8 cellular contexts compared by ENCODE assay signal in the genomic region with DNA sequence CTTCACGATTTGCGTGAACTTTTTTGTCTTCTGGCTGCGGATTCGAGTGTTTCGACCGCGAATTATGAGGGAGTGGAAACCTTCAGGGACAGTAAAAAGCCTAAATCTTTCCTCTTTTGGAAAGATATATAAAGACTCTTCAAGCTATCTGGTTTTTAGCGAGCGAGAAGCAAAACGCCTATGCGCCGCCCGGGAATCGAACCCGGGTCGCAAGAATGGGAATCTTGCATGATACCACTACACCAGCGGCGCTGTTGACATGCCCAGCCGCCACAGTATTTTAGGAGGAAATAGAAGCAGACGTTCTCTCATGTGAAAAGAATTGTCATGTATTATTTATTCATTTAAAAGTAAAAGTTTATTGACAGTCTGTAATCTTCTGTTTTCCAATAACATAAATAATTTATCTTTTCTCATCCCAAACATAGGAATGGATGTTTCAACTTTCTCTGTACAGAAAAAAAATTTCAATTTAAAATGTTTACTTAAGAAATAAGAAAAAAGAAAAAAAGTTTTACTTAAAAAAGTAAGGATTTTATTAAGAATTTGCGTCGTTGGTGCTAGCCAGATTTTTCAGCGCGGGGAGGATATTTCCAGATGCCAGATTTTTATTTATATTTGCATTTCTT. TPM values are rescaled to one million over a fixed set of nuclear protein-coding genes. Genes with fewer than 3 reads are reported as not detected.
DNase-seq lines count a peak whose midpoint lies in the region; ATAC-seq and TF ChIP-seq lines count a peak whose summit lies in the region.

No MANE protein-coding gene starts in this region.

- peaks cover 5% of the 10 kb centered on the region for H3K36me3 Mint-ChIP-seq in natural killer cell
- H3K36me3 Mint-ChIP-seq in stimulated activated naive B cell treated with anti-CD40 and anti-IgM and Interleukin-4, amounts not matched to agents 10 μg/mL and 1 μg/mL and 100 μg/mL, for 72 hours, result peaks cover 6 to 14% of the 10 kb centered on the region in 2 donors

- intact Hi-C loops in natural killer cell (cut with micrococcal nuclease), result loop anchor here (1.0 kb wide), 3 partner anchors 44 to 334 kb away; a partner anchor contains a TSS

- ATAC-seq in GM19395 (IDR thresholded peaks at IDR 0.05; ENCODE audit: unreplicated experiment), result peak; percentile 54
- ATAC-seq in HG03520 (IDR thresholded peaks at IDR 0.05; ENCODE audit: unreplicated experiment), result peak; percentile 32
- ATAC-seq in natural killer cell, result peak; percentile 58 to 76 (median 66)
- ATAC-seq in stimulated activated naive B cell treated with anti-CD40 and anti-IgM and Interleukin-4, amounts not matched to agents 10 μg/mL and 1 μg/mL and 100 μg/mL, for 72 hours (replicated peaks), result peak; percentile 69 to 71

- H3K4me3 Mint-ChIP-seq in natural killer cell, result peak overlapping the region; percentile 98
- H3K4me3 Mint-ChIP-seq in stimulated activated naive B cell treated with anti-CD40 and anti-IgM and Interleukin-4, amounts not matched to agents 10 μg/mL and 1 μg/mL and 100 μg/mL, for 72 hours, result peak overlapping the region; percentile 89 to 94

- peak overlapping the region; percentile 78 for H3K4me3 ChIP-seq in epithelial cell of proximal tubule (ENCODE audit: low read depth, low read length)

- no peak for TF ChIP-seq CTCF in epithelial cell of proximal tubule (conservative IDR thresholded peaks at IDR 0.05; ENCODE audit: low read depth, low read length)
- no peak for TF ChIP-seq CTCF in natural killer cell (IDR thresholded peaks at IDR 0.05)

- peaks cover 33 to 40% of the 10 kb centered on the region in 2 donors for H3K4me1 Mint-ChIP-seq in natural killer cell
- peaks cover 16 to 28% of the 10 kb centered on the region in 2 donors for H3K4me1 Mint-ChIP-seq in stimulated activated naive B cell treated with anti-CD40 and anti-IgM and Interleukin-4, amounts not matched to agents 10 μg/mL and 1 μg/mL and 100 μg/mL, for 72 hours

- DNase-seq in AG08395 (ENCODE audit: low spot score) (peak; percentile 4), NOMO-1 treated with DMSO at 0.1 percent for 48 hours (lab: John Stamatoyannopoulos, UW; ENCODE audit: unreplicated experiment) (peak; percentile 93), epithelial cell of proximal tubule (ENCODE audit: low read depth) (no peak), natural killer cell (peak; percentile 90)
- peak; percentile 100 for DNase-seq in activated CD8-positive, alpha-beta memory T cell treated with anti-CD3 and anti-CD28 coated beads, Interleukin-2, amount 50 U/mL, for 48 hours
- no peak for DNase-seq in stimulated activated naive B cell treated with anti-CD40 and anti-IgM and Interleukin-4, amounts not matched to agents 10 μg/mL and 1 μg/mL and 100 μg/mL, for 72 hours

- peaks cover 0 to 2% of the 10 kb centered on the region in 2 donors for H3K27me3 Mint-ChIP-seq in natural killer cell (ENCODE audit: low read depth in 2 of 2)
- H3K27me3 Mint-ChIP-seq in stimulated activated naive B cell treated with anti-CD40 and anti-IgM and Interleukin-4, amounts not matched to agents 10 μg/mL and 1 μg/mL and 100 μg/mL, for 72 hours, result peaks cover 5 to 6% of the 10 kb centered on the region in 2 donors

- H3K9me3 Mint-ChIP-seq in natural killer cell, result no peaks in the 10 kb centered on the region
- H3K9me3 Mint-ChIP-seq in stimulated activated naive B cell treated with anti-CD40 and anti-IgM and Interleukin-4, amounts not matched to agents 10 μg/mL and 1 μg/mL and 100 μg/mL, for 72 hours, result peaks cover 0 to 1% of the 10 kb centered on the region in 2 donors

- H3K27ac Mint-ChIP-seq in natural killer cell, result peak overlapping the region; percentile 91 to 98
- H3K27ac Mint-ChIP-seq in stimulated activated naive B cell treated with anti-CD40 and anti-IgM and Interleukin-4, amounts not matched to agents 10 μg/mL and 1 μg/mL and 100 μg/mL, for 72 hours, result peak overlapping the region; percentile 100

RNA-seq across cellular contexts. Expression of a gene that starts 0.5 kb away (rescaled TPM):
- total RNA-seq in epithelial cell of proximal tubule, result 41.4 and 58.0 TPM in 2 replicates
- 100 to 1,000 TPM in 1 of 3 donors, 10 to 100 TPM in 2; 76.9 to 113 (median 93.2) TPM for total RNA-seq in natural killer cell

RNA-seq across cellular contexts. Expression of a gene that starts 9.0 kb away (rescaled TPM):
- total RNA-seq in epithelial cell of proximal tubule (22.0 and 26.1 TPM in 2 replicates), natural killer cell (10 to 100 TPM in 2 of 3 donors, 1 to 10 TPM in 1; 9.5 to 15.5 (median 10.9) TPM)

RNA-seq across cellular contexts. Expression of a gene that starts 44.6 kb away (rescaled TPM):
- 317 and 331 TPM in 2 replicates for total RNA-seq in epithelial cell of proximal tubule
- total RNA-seq in natural killer cell, result 10 to 100 TPM; 62.5 to 83.3 (median 73.0) TPM

RNA-seq across cellular contexts. Expression of a gene that starts 52.9 kb away (rescaled TPM):
- total RNA-seq in epithelial cell of proximal tubule, result 55.7 and 90.1 TPM in 2 replicates
- total RNA-seq in natural killer cell, result 10 to 100 TPM; 32.5 to 38.3 (median 36.6) TPM

RNA-seq across cellular contexts. Expression of a gene that starts 58.1 kb away (rescaled TPM):
- total RNA-seq in epithelial cell of proximal tubule (8.1 TPM in 2 replicates), natural killer cell (10 to 100 TPM; 22.7 to 31.5 (median 25.7) TPM)

Comparison
In these comparisons a context has a peak if more than half of its experiments do, and no peak if none do; other contexts are left out.
1. DNase-seq: peak in AG08395 (single experiment), NOMO-1 treated with DMSO at 0.1 percent for 48 hours (single experiment), activated CD8-positive, alpha-beta memory T cell treated with anti-CD3 and anti-CD28 coated beads, Interleukin-2, amount 50 U/mL, for 48 hours (single experiment) and natural killer cell (single experiment); none in epithelial cell of proximal tubule (single experiment) and stimulated activated naive B cell treated with anti-CD40 and anti-IgM and Interleukin-4, amounts not matched to agents 10 μg/mL and 1 μg/mL and 100 μg/mL, for 72 hours (single experiment).
2. Peak in every context shown above with its lines, with median percentiles within 50 percentile points of each other: ATAC-seq.